In the genomic region with DNA sequence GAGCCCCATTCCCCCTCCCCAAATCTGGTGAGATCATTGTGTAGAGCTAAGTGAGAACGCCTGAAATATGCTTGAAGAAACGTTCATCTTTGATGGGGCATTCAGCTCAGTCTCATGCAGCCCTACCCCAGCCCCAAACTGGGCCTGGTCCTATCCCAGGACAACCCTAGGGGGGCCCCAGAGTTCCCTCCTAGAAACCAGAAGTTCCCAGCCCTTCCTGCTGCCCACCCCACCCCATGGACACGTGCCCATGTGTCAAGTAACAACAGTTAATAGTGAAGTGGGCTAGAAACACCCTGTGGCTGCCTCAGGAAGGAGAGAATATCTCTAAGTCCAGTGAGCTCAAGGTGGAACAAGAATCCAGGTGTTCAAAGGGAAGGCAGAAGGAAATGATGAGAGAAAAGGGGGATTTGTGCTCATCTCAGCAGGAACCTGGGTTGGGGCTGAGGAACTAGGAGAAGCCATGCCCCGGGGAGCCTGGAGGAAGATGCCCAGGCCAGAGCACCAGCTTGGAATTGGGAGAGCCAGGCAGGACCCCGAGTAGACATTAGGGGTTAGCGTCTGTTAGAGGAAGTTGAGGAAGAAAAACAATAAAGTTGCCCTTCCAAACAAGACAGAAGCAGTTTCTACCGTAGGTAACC, we compare ENCODE assay signal across 16 cellular contexts. TPM values are rescaled to one million over a fixed set of nuclear protein-coding genes. Genes with fewer than 3 reads are reported as not detected.
DNase-seq lines count a peak whose midpoint lies in the region; ATAC-seq and TF ChIP-seq lines count a peak whose summit lies in the region.
"Had no signal": no experiment of that assay in that cellular context is flagged by ENCODE, and none has a peak within 500 bp of the region (broad histone marks: within the 10 kb centered on the region; RNA-seq: fewer than 3 reads in every experiment).

No MANE protein-coding gene starts in this region.

- no peaks in the 10 kb centered on the region for H3K9me3 Mint-ChIP-seq in CD8-positive, alpha-beta T cell
- H3K9me3 Mint-ChIP-seq in effector memory CD8-positive, alpha-beta T cell: no peaks in the 10 kb centered on the region
- H3K9me3 Mint-ChIP-seq in osteocyte (ENCODE audit: unreplicated experiment): no peaks in the 10 kb centered on the region
- H3K9me3 Mint-ChIP-seq: activated T-cell treated with anti-CD3 and anti-CD28 coated beads, Interleukin-2, amount 50 U/mL, for 4 hours; H9 had no signal

- BruUV-seq in PC-9 (replicated peaks; lab: Mats Ljungman, UMichigan): no TSS peak

- no peak overlapping the region for H3K27ac ChIP-seq in CD8-positive, alpha-beta T cell (ENCODE audit: low read depth, low read length)
- H3K27ac ChIP-seq in PC-9: peak overlapping the region; percentile 95
- H3K27ac ChIP-seq: body of pancreas, right lobe of liver, SJSA1, WERI-Rb-1 had no signal

- no peak overlapping the region for H2AFZ ChIP-seq in PC-9

- peaks cover 16% of the 10 kb centered on the region for H3K79me2 ChIP-seq in PC-9 (ENCODE audit: low read depth)

- no peaks in the 10 kb centered on the region for H3K9me2 ChIP-seq in PC-9 (ENCODE audit: insufficient read depth)

- no peaks in the 10 kb centered on the region for H3K36me3 Mint-ChIP-seq in CD8-positive, alpha-beta T cell
- H3K36me3 Mint-ChIP-seq in effector memory CD8-positive, alpha-beta T cell (ENCODE audit: insufficient read depth): peaks cover 14% of the 10 kb centered on the region
- no peaks in the 10 kb centered on the region for H3K36me3 Mint-ChIP-seq in osteocyte (ENCODE audit: unreplicated experiment)

- H3K9me3 ChIP-seq in CD8-positive, alpha-beta T cell (ENCODE audit: low read length): no peaks in the 10 kb centered on the region
- no peaks in the 10 kb centered on the region for H3K9me3 ChIP-seq in PC-9 (ENCODE audit: insufficient read depth, low read depth)
- H3K9me3 ChIP-seq: body of pancreas, right lobe of liver, SJSA1 had no signal

- peaks cover 55% of the 10 kb centered on the region for H3K4me1 ChIP-seq in CD8-positive, alpha-beta T cell (ENCODE audit: insufficient read depth, low read length)
- H3K4me1 ChIP-seq in PC-9 (replicated peaks; ENCODE audit: insufficient read depth): peaks cover 98% of the 10 kb centered on the region
- H3K4me1 ChIP-seq: body of pancreas had no signal

- peak overlapping the region; percentile 76 for H3K4me2 ChIP-seq in PC-9

- intact Hi-C loops in CD8-positive, alpha-beta T cell (cut with DNase I, micrococcal nuclease): loop anchor here (1.0 to 5.0 kb wide), 6 partner anchors 20 to 101 kb away; a partner anchor contains a TSS
- intact Hi-C loops in PC-9 (cut with micrococcal nuclease; ENCODE audit: unreplicated experiment): loop anchor here (1.0 to 2.0 kb wide), 3 partner anchors 25 to 101 kb away; no protein-coding TSS in a partner anchor

- CTCF ChIA-PET in CD8-positive, alpha-beta T cell (lab: Charles Lee): interaction anchor here (0.8 to 16.3 kb wide), 20 partner anchors 18 to 112 kb away, joined by 3 to 338 read pairs (median 4); a partner anchor contains a TSS
- CTCF ChIA-PET in PC-9 (lab: Charles Lee): interaction anchor here (1.4 to 5.0 kb wide), 2 partner anchors 19 to 100 kb away, joined by 3 to 39 read pairs; no protein-coding TSS in a partner anchor

- H3F3A ChIP-seq in PC-9 (ENCODE audit: insufficient read depth, low read depth): peaks cover 86% of the 10 kb centered on the region

- H4K20me1 ChIP-seq in PC-9 (ENCODE audit: insufficient read depth): no peaks in the 10 kb centered on the region

- H3K36me3 ChIP-seq in CD8-positive, alpha-beta T cell (ENCODE audit: insufficient read depth, low read length): no peaks in the 10 kb centered on the region
- H3K36me3 ChIP-seq in PC-9 (ENCODE audit: low read depth): no peaks in the 10 kb centered on the region
- H3K36me3 ChIP-seq: right lobe of liver, SJSA1, WERI-Rb-1 had no signal

- H3K27ac Mint-ChIP-seq in CD8-positive, alpha-beta T cell: no peak overlapping the region
- peak overlapping the region; percentile 87 to 90 for H3K27ac Mint-ChIP-seq in effector memory CD8-positive, alpha-beta T cell
- H3K27ac Mint-ChIP-seq in osteocyte (ENCODE audit: unreplicated experiment): peak overlapping the region; percentile 95

- peak in 1 of 7 experiments; percentile 41 for DNase-seq in CD8-positive, alpha-beta T cell
- no peak for DNase-seq in PC-9
- no peak for DNase-seq in effector memory CD8-positive, alpha-beta T cell
- DNase-seq in osteocyte (ENCODE audit: extremely low spot score, unreplicated experiment): no peak
- DNase-seq in DMS79 treated with DMSO at 0.1 percent for 48 hours (lab: John Stamatoyannopoulos, UW): no peak
- no peak for DNase-seq in activated gamma-delta T cell (lab: John Stamatoyannopoulos, UW)
- no peak for DNase-seq in midbrain (lab: John Stamatoyannopoulos, UW)
- DNase-seq: activated T-cell treated with anti-CD3 and anti-CD28 coated beads, Interleukin-2, amount 50 U/mL, for 4 hours; body of pancreas; H9; left cardiac atrium; NCI-H2029; NCI-H748 treated with DMSO at 0.1 percent for 48 hours; WERI-Rb-1 had no signal

- H3K4me3 ChIP-seq in CD8-positive, alpha-beta T cell (ENCODE audit: low read depth, low read length): no peak overlapping the region
- H3K4me3 ChIP-seq in PC-9: peak overlapping the region; percentile 45; the same call in 1 of the 2 replicates
- H3K4me3 ChIP-seq: body of pancreas, right lobe of liver, SJSA1 had no signal

- ATAC-seq in CD8-positive, alpha-beta T cell: no peak
- ATAC-seq in effector memory CD8-positive, alpha-beta T cell (replicated peaks): no peak

- TF ChIP-seq CTCF in CD8-positive, alpha-beta T cell (IDR thresholded peaks at IDR 0.05): no peak
- TF ChIP-seq CTCF in PC-9 (conservative IDR thresholded peaks at IDR 0.05) (no peak), osteocyte (IDR thresholded peaks at IDR 0.05) (no peak)

- H3K4me3 Mint-ChIP-seq in CD8-positive, alpha-beta T cell: peak overlapping the region; percentile 26
- peak overlapping the region; percentile 68 to 78 for H3K4me3 Mint-ChIP-seq in effector memory CD8-positive, alpha-beta T cell
- no peak overlapping the region for H3K4me3 Mint-ChIP-seq in osteocyte (ENCODE audit: unreplicated experiment)
- H3K4me3 Mint-ChIP-seq: activated T-cell treated with anti-CD3 and anti-CD28 coated beads, Interleukin-2, amount 50 U/mL, for 4 hours; H9 had no signal

- H3K4me1 Mint-ChIP-seq in CD8-positive, alpha-beta T cell (ENCODE audit: low read depth): peaks cover 43% of the 10 kb centered on the region
- H3K4me1 Mint-ChIP-seq in effector memory CD8-positive, alpha-beta T cell (ENCODE audit: low read depth in 2 of 2): peaks cover 50 to 61% of the 10 kb centered on the region in 2 donors
- peaks cover 69% of the 10 kb centered on the region for H3K4me1 Mint-ChIP-seq in osteocyte (ENCODE audit: unreplicated experiment)

- H3K27me3 Mint-ChIP-seq in CD8-positive, alpha-beta T cell (ENCODE audit: low read depth): no peaks in the 10 kb centered on the region
- no peaks in the 10 kb centered on the region for H3K27me3 Mint-ChIP-seq in effector memory CD8-positive, alpha-beta T cell
- H3K27me3 Mint-ChIP-seq in osteocyte (ENCODE audit: unreplicated experiment): no peaks in the 10 kb centered on the region

- POLR2A ChIA-PET in CD8-positive, alpha-beta T cell (lab: Charles Lee): interaction anchor here (0.6 to 14.8 kb wide), 5 partner anchors 8 to 123 kb away, joined by 3 to 183 read pairs (median 6); a partner anchor contains a TSS
- POLR2A ChIA-PET in PC-9 (lab: Charles Lee; ENCODE audit: unreplicated experiment): interaction anchor here (0.5 to 2.0 kb wide), 2 partner anchors 20 to 42 kb away, joined by 3 to 57 read pairs; a partner anchor contains a TSS

- no peaks in the 10 kb centered on the region for H3K27me3 ChIP-seq in CD8-positive, alpha-beta T cell (ENCODE audit: insufficient read depth, low read length)
- no peaks in the 10 kb centered on the region for H3K27me3 ChIP-seq in PC-9 (ENCODE audit: insufficient read depth, low read depth)
- H3K27me3 ChIP-seq: body of pancreas, right lobe of liver, SJSA1 had no signal

RNA-seq across cellular contexts. Expression of a gene that starts 20.1 kb away (rescaled TPM):
- total RNA-seq in CD8-positive, alpha-beta T cell: 100 to 1,000 TPM; 144 to 145 TPM
- total RNA-seq in PC-9 (2021) (99.9 and 106 TPM in 2 replicates), osteocyte (77.6 and 80.4 TPM in 2 replicates)

RNA-seq across cellular contexts. Expression of a gene that starts 41.2 kb away (rescaled TPM):
- 10 to 100 TPM; 12.0 to 15.5 TPM for total RNA-seq in CD8-positive, alpha-beta T cell
- 38.4 and 64.3 TPM in 2 replicates for total RNA-seq in PC-9 (2021)
- total RNA-seq in osteocyte: 24.7 and 31.4 TPM in 2 replicates
